ENCODE assay signal across 21 cellular contexts in genomic region chr1:36838866-36839265, GRCh38.
DNase-seq lines count a peak whose midpoint lies in the region; ATAC-seq, FAIRE-seq and TF ChIP-seq lines count a peak whose summit lies in the region.
"Had no signal": no experiment of that assay in that cellular context is flagged by ENCODE, and none has a peak within 500 bp of the region (broad histone marks: within the 10 kb centered on the region; RNA-seq: fewer than 3 reads in every experiment).

No MANE protein-coding gene starts in this region.

- no TSS peak for BruUV-seq in IMR-90 (replicated peaks; lab: Mats Ljungman, UMichigan)

- no peak overlapping the region for H3K27ac Mint-ChIP-seq in stimulated activated effector memory CD8-positive, alpha-beta T cell treated with anti-CD3 and anti-CD28 coated beads, Interleukin-12 subunit alpha, Interleukin-12 subunit beta, amount 100 ng/mL, for 72 hours
- H3K27ac Mint-ChIP-seq: B cell; CD4-positive, CD25-positive, alpha-beta regulatory T cell; CD8-positive, alpha-beta T cell; H9 had no signal

- TF ChIP-seq POLR2A in IMR-90 (IDR thresholded peaks at IDR 0.05; ENCODE audit: low read depth, low read length), result no peak

- no peaks in the 10 kb centered on the region for H3K9me3 ChIP-seq in IMR-90 (ENCODE audit: control insufficient read depth, insufficient read depth, low read length)
- no peaks in the 10 kb centered on the region for H3K9me3 ChIP-seq in kidney (ENCODE audit: control insufficient read depth in 1 of 2, low read length in 2 of 2)
- H3K9me3 ChIP-seq in osteoblast (ENCODE audit: low read depth, low read length), result no peaks in the 10 kb centered on the region
- H3K9me3 ChIP-seq: BLaER1, Caco-2 had no signal

- H3K4me1 ChIP-seq in IMR-90 (ENCODE audit: control insufficient read depth, insufficient read depth, low read length), result no peaks in the 10 kb centered on the region
- H3K4me1 ChIP-seq in kidney (ENCODE audit: control insufficient read depth in 1 of 2, insufficient read depth in 1 of 2, low read depth in 1 of 2, low read length in 2 of 2), result no peaks in the 10 kb centered on the region
- no peaks in the 10 kb centered on the region for H3K4me1 ChIP-seq in osteoblast (ENCODE audit: insufficient read depth, low read length)
- H3K4me1 ChIP-seq: Caco-2 had no signal

- no peaks in the 10 kb centered on the region for H3K9me3 Mint-ChIP-seq in stimulated activated effector memory CD8-positive, alpha-beta T cell treated with anti-CD3 and anti-CD28 coated beads, Interleukin-12 subunit alpha, Interleukin-12 subunit beta, amount 100 ng/mL, for 72 hours
- H3K9me3 Mint-ChIP-seq: CD4-positive, CD25-positive, alpha-beta regulatory T cell; CD8-positive, alpha-beta T cell; H9 had no signal

- intact Hi-C loops in IMR-90 (cut with micrococcal nuclease), result no loop called here
- intact Hi-C loops in kidney (cut with DNase I), result no loop called here

- no peak overlapping the region for H4K8ac ChIP-seq in IMR-90 (ENCODE audit: low read depth in 2 of 2, low read length in 2 of 2)

- no peaks in the 10 kb centered on the region for H3K36me3 Mint-ChIP-seq in stimulated activated effector memory CD8-positive, alpha-beta T cell treated with anti-CD3 and anti-CD28 coated beads, Interleukin-12 subunit alpha, Interleukin-12 subunit beta, amount 100 ng/mL, for 72 hours
- H3K36me3 Mint-ChIP-seq: CD4-positive, CD25-positive, alpha-beta regulatory T cell; CD8-positive, alpha-beta T cell had no signal

- H4K5ac ChIP-seq in IMR-90 (ENCODE audit: low read depth, low read length), result no peak overlapping the region

- H2AK5ac ChIP-seq in IMR-90 (ENCODE audit: low read depth, low read length), result no peak overlapping the region

- TF ChIP-seq CTCF in IMR-90 (conservative IDR thresholded peaks at IDR 0.05; ENCODE audit: low read depth, low read length) (no peak), kidney (IDR thresholded peaks at IDR 0.05; ENCODE audit: borderline replicate concordance, extremely low read depth, insufficient read depth) (no peak), osteoblast (IDR thresholded peaks at IDR 0.05; ENCODE audit: extremely low read depth, low read depth, low read length) (no peak)

- FAIRE-seq in kidney (lab: Jason Lieb, UNC), result no peak
- FAIRE-seq: A204.1, G401.6, GM12892 had no signal

- H3K36me3 ChIP-seq in IMR-90 (ENCODE audit: control insufficient read depth, insufficient read depth, low read length) (no peaks in the 10 kb centered on the region), kidney (ENCODE audit: control insufficient read depth in 1 of 2, insufficient read depth in 2 of 2, low read length in 2 of 2) (no peaks in the 10 kb centered on the region), osteoblast (ENCODE audit: insufficient read depth, low read length) (no peaks in the 10 kb centered on the region)
- H3K36me3 ChIP-seq: BLaER1 had no signal

- H2BK120ac ChIP-seq in IMR-90 (ENCODE audit: low read depth, low read length), result no peak overlapping the region

- TF ChIP-seq RAD21 in IMR-90 (IDR thresholded peaks at IDR 0.05; ENCODE audit: low read length), result no peak

- H3K56ac ChIP-seq in IMR-90 (ENCODE audit: extremely low read depth, insufficient read depth, low read length), result no peak overlapping the region

- no peak overlapping the region for H3K18ac ChIP-seq in IMR-90 (ENCODE audit: low read depth, low read length)

- H3K27ac ChIP-seq in IMR-90 (ENCODE audit: insufficient read depth, low read length), result no peak overlapping the region
- H3K27ac ChIP-seq in kidney (ENCODE audit: low read depth in 2 of 2, low read length in 2 of 2), result no peak overlapping the region
- no peak overlapping the region for H3K27ac ChIP-seq in osteoblast (ENCODE audit: low read depth, low read length)
- H3K27ac ChIP-seq: 22Rv1, BLaER1, C4-2B, GM23248 had no signal

- POLR2A ChIA-PET in IMR-90 (lab: Charles Lee; ENCODE audit: unreplicated experiment), result no interaction called here

- in situ Hi-C loops in IMR-90 (cut with MboI; ENCODE audit: low sequenced_read_pairs), result no loop called here

- no peak for DNase-seq in IMR-90
- DNase-seq in kidney, result peak; percentile 9
- DNase-seq in osteoblast (ENCODE audit: insufficient read length, low spot score, missing footprints), result peak; percentile 50
- no peak for DNase-seq in SK-N-DZ (ENCODE audit: low spot score)
- no peak for DNase-seq in stimulated activated effector memory CD8-positive, alpha-beta T cell treated with anti-CD3 and anti-CD28 coated beads, Interleukin-12 subunit alpha, Interleukin-12 subunit beta, amount 100 ng/mL, for 72 hours (ENCODE audit: low spot score in 2 of 2)
- DNase-seq: Caco-2; CD4-positive, CD25-positive, alpha-beta regulatory T cell; CD8-positive, alpha-beta T cell; DMS153; DND-41; GM23248; H9 had no signal

- dilution Hi-C loops in IMR-90 (cut with HindIII; ENCODE audit: low sequenced_read_pairs, unreplicated experiment), result no loop called here

- H3K14ac ChIP-seq in IMR-90 (replicated peaks; ENCODE audit: low read depth, low read length), result no peak overlapping the region

- H3K9me1 ChIP-seq in IMR-90 (ENCODE audit: insufficient read depth, low read length), result no peaks in the 10 kb centered on the region

- no peak overlapping the region for H3K23ac ChIP-seq in IMR-90 (ENCODE audit: low read depth, low read length)

- H2BK5ac ChIP-seq in IMR-90 (ENCODE audit: low read depth, low read length, poor library complexity, severe bottlenecking), result no peak overlapping the region

- H4K91ac ChIP-seq in IMR-90 (ENCODE audit: insufficient read depth, low read depth, low read length), result no peak overlapping the region

- H3K4me2 ChIP-seq in IMR-90 (ENCODE audit: low read depth, low read length) (no peak overlapping the region), osteoblast (ENCODE audit: insufficient read depth, low read length) (no peak overlapping the region)
- H3K4me2 ChIP-seq: BLaER1 had no signal

- peak overlapping the region; percentile 28 for H2AK9ac ChIP-seq in IMR-90 (replicated peaks; ENCODE audit: low read depth, low read length, poor library complexity)

- no CpG with 5 or more reads among the region's 8 CpGs for WGBS in IMR-90 (ENCODE audit: extremely low coverage in 2 of 2, insufficient read length in 1 of 2), 2 experiments

- H3K4me3 Mint-ChIP-seq in stimulated activated effector memory CD8-positive, alpha-beta T cell treated with anti-CD3 and anti-CD28 coated beads, Interleukin-12 subunit alpha, Interleukin-12 subunit beta, amount 100 ng/mL, for 72 hours, result no peak overlapping the region
- H3K4me3 Mint-ChIP-seq: B cell; CD4-positive, CD25-positive, alpha-beta regulatory T cell; CD8-positive, alpha-beta T cell; H9 had no signal

- no peaks in the 10 kb centered on the region for H3K79me1 ChIP-seq in IMR-90 (ENCODE audit: low read depth in 1 of 2, low read length in 2 of 2)

- CTCF ChIA-PET in IMR-90 (lab: Yijun Ruan, JAX), result no interaction called here

- H4K20me1 ChIP-seq in IMR-90 (ENCODE audit: insufficient read depth, low read length), result no peaks in the 10 kb centered on the region
- no peaks in the 10 kb centered on the region for H4K20me1 ChIP-seq in osteoblast (ENCODE audit: insufficient read depth, low read length)
- H4K20me1 ChIP-seq: BLaER1 had no signal

- no peak overlapping the region for H3K4ac ChIP-seq in IMR-90 (ENCODE audit: low read depth, low read length)

- H3K27me3 ChIP-seq in IMR-90 (ENCODE audit: control insufficient read depth, insufficient read depth, low read length), result no peaks in the 10 kb centered on the region
- H3K27me3 ChIP-seq in osteoblast (ENCODE audit: insufficient read depth, low read length), result no peaks in the 10 kb centered on the region
- H3K27me3 ChIP-seq: BLaER1 had no signal

- no peak overlapping the region for H2BK20ac ChIP-seq in IMR-90 (ENCODE audit: low read depth, low read length)

- H3K4me3 ChIP-seq in IMR-90 (ENCODE audit: insufficient read depth, low read depth, low read length), result no peak overlapping the region
- H3K4me3 ChIP-seq in kidney (ENCODE audit: low read length in 2 of 2), result no peak overlapping the region
- no peak overlapping the region for H3K4me3 ChIP-seq in osteoblast (ENCODE audit: insufficient read depth, low read length)
- H3K4me3 ChIP-seq: BLaER1, GM23248 had no signal

- H3K9ac ChIP-seq in IMR-90 (ENCODE audit: low read depth, low read length) (no peak overlapping the region), kidney (ENCODE audit: low read length in 2 of 2) (no peak overlapping the region)
- H3K9ac ChIP-seq: BLaER1, GM23248 had no signal

- ATAC-seq in IMR-90 (ENCODE audit: low read depth) (no peak), GM21723 (IDR thresholded peaks at IDR 0.05; ENCODE audit: unreplicated experiment) (no peak)
- ATAC-seq in stimulated activated effector memory CD8-positive, alpha-beta T cell treated with anti-CD3 and anti-CD28 coated beads, Interleukin-12 subunit alpha, Interleukin-12 subunit beta, amount 100 ng/mL, for 72 hours, result no peak
- ATAC-seq: CD8-positive, alpha-beta T cell; HCT116 had no signal

- no peaks in the 10 kb centered on the region for H3K79me2 ChIP-seq in osteoblast (ENCODE audit: insufficient read depth, low read length)

- H2AFZ ChIP-seq in IMR-90 (replicated peaks; ENCODE audit: low read length, poor library complexity) (no peak overlapping the region), osteoblast (ENCODE audit: low read length) (no peak overlapping the region)
- H2AFZ ChIP-seq: GM23248 had no signal

- H3K4me1 Mint-ChIP-seq in stimulated activated effector memory CD8-positive, alpha-beta T cell treated with anti-CD3 and anti-CD28 coated beads, Interleukin-12 subunit alpha, Interleukin-12 subunit beta, amount 100 ng/mL, for 72 hours, result no peaks in the 10 kb centered on the region
- H3K4me1 Mint-ChIP-seq: B cell; CD4-positive, CD25-positive, alpha-beta regulatory T cell had no signal

- no peak overlapping the region for H2BK15ac ChIP-seq in IMR-90 (ENCODE audit: low read depth, low read length)

TF ChIP-seq in IMR-90, 13 proteins besides CTCF, POLR2A, EP300 and RAD21 (continues in another document):
- TF ChIP-seq RCOR1 (IDR thresholded peaks at IDR 0.05; ENCODE audit: insufficient replicate concordance, low read length) (no peak), MAFK (IDR thresholded peaks at IDR 0.05; ENCODE audit: low read depth, low read length) (no peak), MXI1 (IDR thresholded peaks at IDR 0.05; ENCODE audit: borderline replicate concordance, low read depth, low read length) (no peak), ELK1 (IDR thresholded peaks at IDR 0.05; ENCODE audit: borderline replicate concordance, low read depth, low read length) (no peak), FOS (IDR thresholded peaks at IDR 0.05; ENCODE audit: low read depth, low read length) (no peak), BHLHE40 (IDR thresholded peaks at IDR 0.05; ENCODE audit: low read depth, low read length) (no peak), CEBPB (IDR thresholded peaks at IDR 0.05; ENCODE audit: low read depth, low read length) (no peak)

Comparison
In these comparisons a context has a peak if more than half of its experiments do, and no peak if none do; other contexts are left out.
1. DNase-seq: peak in kidney (single experiment) and osteoblast (single experiment); none in IMR-90 (single experiment), SK-N-DZ (single experiment) and stimulated activated effector memory CD8-positive, alpha-beta T cell treated with anti-CD3 and anti-CD28 coated beads, Interleukin-12 subunit alpha, Interleukin-12 subunit beta, amount 100 ng/mL, for 72 hours (0 of 2).